Comparison of ENCODE assay signal across 1 cellular context in genomic region chr12:122306407-122306806, GRCh38.
TF ChIP-seq lines count a peak whose summit lies in the region.

No MANE protein-coding gene starts in this region.

TF ChIP-seq in GM12878, 131 proteins besides CTCF, POLR2A, EP300 and RAD21:
- TF ChIP-seq ATF2 (IDR thresholded peaks at IDR 0.05; ENCODE audit: low read length) (no peak), NR2F1 (conservative IDR thresholded peaks at IDR 0.05) (peak; percentile 74; the same call in 1 of the 2 replicates), RUNX3 (IDR thresholded peaks at IDR 0.05; ENCODE audit: low read length) (0 out of 2 replicates have a peak, but pooled peaks have one; percentile 9)
